17 cellular contexts compared by ENCODE assay signal in the genomic region with DNA sequence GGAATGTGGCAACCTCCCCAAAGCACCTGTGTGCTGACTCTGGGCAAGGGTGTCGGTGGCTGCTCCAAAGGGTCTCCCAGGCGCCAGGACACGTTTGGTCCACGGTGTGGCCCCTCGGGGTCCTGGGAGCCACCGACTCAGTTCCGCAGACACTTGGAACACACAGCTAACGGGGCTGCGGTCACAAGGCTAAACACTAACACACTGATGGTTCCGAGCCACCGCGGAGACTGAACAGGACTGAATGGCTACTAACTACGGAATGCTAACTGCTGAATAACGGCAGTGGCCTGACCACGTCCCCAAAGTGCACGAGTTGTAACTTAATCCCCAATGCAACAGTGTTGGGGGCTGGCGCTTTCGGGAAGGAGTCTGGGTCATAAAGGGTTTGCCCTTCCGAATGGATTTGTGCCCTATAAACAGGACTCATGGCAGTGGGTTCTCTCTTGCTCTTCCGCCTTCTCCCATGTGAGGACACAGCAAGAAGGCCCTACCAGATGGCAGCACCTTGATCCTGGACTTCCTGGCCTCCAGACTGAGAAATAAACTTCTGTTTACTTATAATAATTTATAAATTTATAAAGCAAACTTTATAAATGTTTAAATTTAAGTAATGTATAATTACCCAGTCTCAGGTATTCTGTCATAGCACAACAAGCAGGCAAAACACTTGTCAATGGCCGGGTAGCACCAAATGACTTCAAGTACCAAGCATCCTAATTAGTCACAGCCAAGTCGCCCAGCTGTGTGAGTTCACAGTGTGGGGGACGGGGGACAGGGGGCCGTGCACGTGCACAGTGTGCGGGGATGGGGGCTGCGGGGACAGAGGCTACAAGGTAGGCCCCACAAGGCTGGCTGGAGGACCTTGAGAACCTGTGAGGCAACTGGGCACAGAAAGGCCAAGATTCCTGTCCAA. TPM values are rescaled to one million over a fixed set of nuclear protein-coding genes. Genes with fewer than 3 reads are reported as not detected.
A peak's percentile ranks its signal among the peaks of the same experiment; 100 is the strongest.
DNase-seq lines count a peak whose midpoint lies in the region; ATAC-seq and TF ChIP-seq lines count a peak whose summit lies in the region.
"Had no signal": no experiment of that assay in that cellular context is flagged by ENCODE, and none has a peak within 500 bp of the region (broad histone marks: within the 10 kb centered on the region; RNA-seq: fewer than 3 reads in every experiment).

No MANE protein-coding gene starts in this region.

- no peaks in the 10 kb centered on the region for H3K9me3 ChIP-seq in HEK293 (ENCODE audit: control insufficient read depth, insufficient read depth, low read depth, low read length)

- H3K36me3 Mint-ChIP-seq in WTC11: 0 out of 2 replicates have a peak, but pooled peaks cover 2% of the 10 kb centered on the region
- H3K36me3 Mint-ChIP-seq in naive thymus-derived CD8-positive, alpha-beta T cell: peaks cover 0 to 11% (median 6%) of the 10 kb centered on the region in 3 donors
- H3K36me3 Mint-ChIP-seq: activated CD8-positive, alpha-beta memory T cell treated with anti-CD3 and anti-CD28 coated beads, Interleukin-2, amount 10 ng/mL, durations not matched to agents 7 days and 5 days; activated naive CD8-positive, alpha-beta T cell treated with anti-CD3 and anti-CD28 coated beads, Interleukin-2, amount 10 ng/mL, durations not matched to agents 7 days and 5 days had no signal

- H3K27ac Mint-ChIP-seq in WTC11: no peak overlapping the region
- H3K27ac Mint-ChIP-seq in naive thymus-derived CD8-positive, alpha-beta T cell: no peak overlapping the region
- H3K27ac Mint-ChIP-seq: activated CD8-positive, alpha-beta memory T cell treated with anti-CD3 and anti-CD28 coated beads, Interleukin-2, amount 10 ng/mL, durations not matched to agents 7 days and 5 days; activated naive CD8-positive, alpha-beta T cell treated with anti-CD3 and anti-CD28 coated beads, Interleukin-2, amount 10 ng/mL, durations not matched to agents 7 days and 5 days; IgD-negative memory B cell had no signal

- POLR2A ChIA-PET in HEK293 (lab: Yijun Ruan, JAX): interaction anchor here (0.6 kb wide), 1 partner anchor 17 kb away, joined by 3 read pairs; no protein-coding TSS in a partner anchor
- POLR2A ChIA-PET in WTC11 (lab: Charles Lee): no interaction called here
- POLR2A ChIA-PET in naive thymus-derived CD8-positive, alpha-beta T cell (lab: Charles Lee): no interaction called here

- 0 out of 2 replicates have a peak overlapping the region, but pooled peaks have one; percentile 6 for H3K4me3 Mint-ChIP-seq in WTC11
- H3K4me3 Mint-ChIP-seq in naive thymus-derived CD8-positive, alpha-beta T cell: peak overlapping the region in 7 of 10 donors; percentile 14 to 75 (median 43)
- H3K4me3 Mint-ChIP-seq: activated CD8-positive, alpha-beta memory T cell treated with anti-CD3 and anti-CD28 coated beads, Interleukin-2, amount 10 ng/mL, durations not matched to agents 7 days and 5 days; activated naive CD8-positive, alpha-beta T cell treated with anti-CD3 and anti-CD28 coated beads, Interleukin-2, amount 10 ng/mL, durations not matched to agents 7 days and 5 days had no signal

- H3K4me3 ChIP-seq in HEK293 (ENCODE audit: low read depth, low read length): no peak overlapping the region
- H3K4me3 ChIP-seq: gastroesophageal sphincter had no signal

- TF ChIP-seq CTCF in HEK293 (tag by site-specific recombination; IDR thresholded peaks at IDR 0.05): no peak
- TF ChIP-seq CTCF in WTC11 (IDR thresholded peaks at IDR 0.05): no peak

- peaks cover 7% of the 10 kb centered on the region for H3K4me1 Mint-ChIP-seq in WTC11
- peaks cover 0 to 5% (median 2%) of the 10 kb centered on the region in 4 donors for H3K4me1 Mint-ChIP-seq in naive thymus-derived CD8-positive, alpha-beta T cell
- H3K4me1 Mint-ChIP-seq: activated CD8-positive, alpha-beta memory T cell treated with anti-CD3 and anti-CD28 coated beads, Interleukin-2, amount 10 ng/mL, durations not matched to agents 7 days and 5 days had no signal

- no peaks in the 10 kb centered on the region for H3K4me1 ChIP-seq in HEK293 (ENCODE audit: control insufficient read depth, insufficient read depth, low read length)

- no peak overlapping the region for H3K27ac ChIP-seq in HEK293 (ENCODE audit: extremely low read depth, low read depth, low read length)
- H3K27ac ChIP-seq: gastroesophageal sphincter, parathyroid adenoma had no signal

- peaks cover 0 to 10% of the 10 kb centered on the region in 2 experiments; a peak in 1 of 3 replicates for H3K36me3 ChIP-seq in HEK293 (ENCODE audit: control insufficient read depth in 2 of 2, insufficient read depth in 1 of 2, low read length in 2 of 2)
- H3K36me3 ChIP-seq: gastroesophageal sphincter had no signal

- H3K9me3 Mint-ChIP-seq in WTC11: peaks cover 10% of the 10 kb centered on the region
- H3K9me3 Mint-ChIP-seq in naive thymus-derived CD8-positive, alpha-beta T cell: peaks cover 0 to 21% (median 9%) of the 10 kb centered on the region in 9 donors

- DNase-seq in WTC11 (ENCODE audit: low spot score) (no peak), OCI-M1 (lab: John Stamatoyannopoulos, UW) (no peak), NCI-H1092 treated with DMSO at 0.1 percent for 48 hours (lab: John Stamatoyannopoulos, UW) (no peak)
- no peak for DNase-seq in naive thymus-derived CD8-positive, alpha-beta T cell
- DNase-seq: activated CD8-positive, alpha-beta memory T cell treated with anti-CD3 and anti-CD28 coated beads, Interleukin-2, amount 10 ng/mL, durations not matched to agents 7 days and 5 days; NCI-H2081 treated with DMSO at 0.1 percent for 48 hours; stimulated activated naive CD8-positive, alpha-beta T cell treated with anti-CD3 and anti-CD28 coated beads, Interleukin-15, Interleukin-2, amounts not matched to agents 100 U/mL and 50 U/mL, for 24 hours; T1000 had no signal

- peaks cover 50% of the 10 kb centered on the region for H3K27me3 Mint-ChIP-seq in WTC11 (ENCODE audit: low read depth)
- H3K27me3 Mint-ChIP-seq in naive thymus-derived CD8-positive, alpha-beta T cell: peaks cover 6 to 32% (median 8%) of the 10 kb centered on the region in 5 donors

- CTCF ChIA-PET in HEK293 (lab: Yijun Ruan, JAX): interaction anchor here (0.6 kb wide), 1 partner anchor 321 kb away, joined by 3 read pairs; no protein-coding TSS in a partner anchor
- CTCF ChIA-PET in WTC11 (lab: Charles Lee): interaction anchor here (1.9 kb wide), 1 partner anchor 20 kb away, joined by 5 read pairs; the partner anchor contains the start of gene PPDPF

- no peak for ATAC-seq in WTC11
- ATAC-seq in naive thymus-derived CD8-positive, alpha-beta T cell: no peak
- ATAC-seq in GM19467 (IDR thresholded peaks at IDR 0.05; ENCODE audit: unreplicated experiment): no peak
- ATAC-seq: activated CD8-positive, alpha-beta memory T cell treated with anti-CD3 and anti-CD28 coated beads, Interleukin-2, amount 10 ng/mL, durations not matched to agents 7 days and 5 days; gastroesophageal sphincter; Panc1; stimulated activated naive CD8-positive, alpha-beta T cell treated with anti-CD3 and anti-CD28 coated beads, Interleukin-15, Interleukin-2, amounts not matched to agents 100 U/mL and 50 U/mL, for 24 hours had no signal

TF ChIP-seq in HEK293, 187 proteins besides CTCF, POLR2A, EP300 and RAD21 (continues in another document):
- 0 out of 2 replicates have a peak, but pooled peaks have one; percentile 20 for TF ChIP-seq SCRT2 (tag by site-specific recombination; IDR thresholded peaks at IDR 0.05)
- no peak for TF ChIP-seq ZNF26 (tag by site-specific recombination; IDR thresholded peaks at IDR 0.05)
- no peak for TF ChIP-seq ZNF549 (tag by site-specific recombination; IDR thresholded peaks at IDR 0.05)
- no peak for TF ChIP-seq ZNF792 (tag by site-specific recombination; IDR thresholded peaks at IDR 0.05)

TF ChIP-seq in WTC11, 78 proteins besides CTCF, POLR2A, EP300 and RAD21 (continues in another document):
- TF ChIP-seq NR2C2 (CRISPR knock-in tag; IDR thresholded peaks at IDR 0.05) (no peak), KAT7 (CRISPR knock-in tag; IDR thresholded peaks at IDR 0.05; ENCODE audit: borderline replicate concordance) (no peak), TCF7 (CRISPR knock-in tag; IDR thresholded peaks at IDR 0.05; ENCODE audit: low read depth) (no peak)
- TF ChIP-seq, protein P1, sequence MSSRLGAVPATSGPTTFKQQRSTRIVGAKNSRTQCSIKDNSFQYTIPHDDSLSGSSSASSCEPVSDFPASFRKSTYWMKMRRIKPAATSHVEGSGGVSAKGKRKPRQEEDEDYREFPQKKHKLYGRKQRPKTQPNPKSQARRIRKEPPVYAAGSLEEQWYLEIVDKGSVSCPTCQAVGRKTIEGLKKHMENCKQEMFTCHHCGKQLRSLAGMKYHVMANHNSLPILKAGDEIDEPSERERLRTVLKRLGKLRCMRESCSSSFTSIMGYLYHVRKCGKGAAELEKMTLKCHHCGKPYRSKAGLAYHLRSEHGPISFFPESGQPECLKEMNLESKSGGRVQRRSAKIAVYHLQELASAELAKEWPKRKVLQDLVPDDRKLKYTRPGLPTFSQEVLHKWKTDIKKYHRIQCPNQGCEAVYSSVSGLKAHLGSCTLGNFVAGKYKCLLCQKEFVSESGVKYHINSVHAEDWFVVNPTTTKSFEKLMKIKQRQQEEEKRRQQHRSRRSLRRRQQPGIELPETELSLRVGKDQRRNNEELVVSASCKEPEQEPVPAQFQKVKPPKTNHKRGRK (CRISPR knock-in tag; IDR thresholded peaks at IDR 0.05; ENCODE audit: borderline replicate concordance): no peak
- TF ChIP-seq, protein P2, sequence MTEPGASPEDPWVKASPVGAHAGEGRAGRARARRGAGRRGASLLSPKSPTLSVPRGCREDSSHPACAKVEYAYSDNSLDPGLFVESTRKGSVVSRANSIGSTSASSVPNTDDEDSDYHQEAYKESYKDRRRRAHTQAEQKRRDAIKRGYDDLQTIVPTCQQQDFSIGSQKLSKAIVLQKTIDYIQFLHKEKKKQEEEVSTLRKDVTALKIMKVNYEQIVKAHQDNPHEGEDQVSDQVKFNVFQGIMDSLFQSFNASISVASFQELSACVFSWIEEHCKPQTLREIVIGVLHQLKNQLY (CRISPR knock-in tag; IDR thresholded peaks at IDR 0.05): no peak

RNA-seq across cellular contexts. Expression of gene EEF1A2, which starts 2.3 kb away (rescaled TPM):
- 26.0 to 35.7 TPM (median 34.9 TPM) in 3 replicates for total RNA-seq in WTC11 (2021)
- total RNA-seq in naive thymus-derived CD8-positive, alpha-beta T cell: under 1 TPM; 0.16 to 0.18 TPM
- not detected for polyA plus RNA-seq in naive thymus-derived CD8-positive, alpha-beta T cell
- polyA plus RNA-seq: IgD-negative memory B cell had no signal

RNA-seq across cellular contexts. Expression of gene PPDPF, which starts 19.4 kb away (rescaled TPM):
- 170 to 210 TPM (median 205 TPM) in 3 replicates for total RNA-seq in WTC11 (2021)
- total RNA-seq in naive thymus-derived CD8-positive, alpha-beta T cell: 100 to 1,000 TPM; 225 to 229 TPM
- polyA plus RNA-seq in naive thymus-derived CD8-positive, alpha-beta T cell: 10 to 100 TPM; 47.4 to 93.1 (median 78.1) TPM

RNA-seq across cellular contexts. Expression of gene KCNQ2, which starts 28.7 kb away (rescaled TPM):
- total RNA-seq in WTC11 (2021): 99.8 to 112 TPM (median 108 TPM) in 3 replicates
- under 1 TPM; 0.30 to 0.49 TPM for total RNA-seq in naive thymus-derived CD8-positive, alpha-beta T cell
- not detected for polyA plus RNA-seq in naive thymus-derived CD8-positive, alpha-beta T cell
- total RNA-seq: dermis microvascular lymphatic vessel endothelial cell, liver had no signal
- polyA plus RNA-seq: liver had no signal

RNA-seq across cellular contexts. Expression of gene PTK6, which starts 36.0 kb away (rescaled TPM):
- 0.22 to 0.53 TPM (median 0.32 TPM) in 3 replicates for total RNA-seq in WTC11 (2021)
- total RNA-seq in naive thymus-derived CD8-positive, alpha-beta T cell: under 1 TPM; 0.16 to 0.29 TPM
- polyA plus RNA-seq in naive thymus-derived CD8-positive, alpha-beta T cell: under 1 TPM; 0.09 to 0.44 (median 0.15) TPM

RNA-seq across cellular contexts. Expression of gene SRMS, which starts 46.4 kb away (rescaled TPM):
- 0.21 to 0.46 TPM (median 0.26 TPM) in 3 replicates for total RNA-seq in WTC11 (2021)
- not detected for total RNA-seq in naive thymus-derived CD8-positive, alpha-beta T cell
- not detected for polyA plus RNA-seq in naive thymus-derived CD8-positive, alpha-beta T cell
- total RNA-seq: activated CD8-positive, alpha-beta memory T cell treated with anti-CD3 and anti-CD28 coated beads, Interleukin-2, amount 10 ng/mL, durations not matched to agents 7 days and 5 days; activated naive CD8-positive, alpha-beta T cell treated with anti-CD3 and anti-CD28 coated beads, Interleukin-2, amount 10 ng/mL, durations not matched to agents 7 days and 5 days; dermis microvascular lymphatic vessel endothelial cell; gastroesophageal sphincter; liver had no signal
- polyA plus RNA-seq: liver had no signal

Comparison
In these comparisons a context has a peak if more than half of its experiments do, and no peak if none do; other contexts are left out.
1. RNA of gene EEF1A2, which starts 2.3 kb away (total RNA-seq): 26.0 to 35.7 TPM in WTC11; 0.16 to 0.18 TPM in naive thymus-derived CD8-positive, alpha-beta T cell; every median in the first group is over 10 times any median in the second.
2. RNA of gene KCNQ2, which starts 28.7 kb away (total RNA-seq): 99.8 to 112 TPM in WTC11; 0.30 to 0.49 TPM in naive thymus-derived CD8-positive, alpha-beta T cell; every median in the first group is over 10 times any median in the second.